ENCODE assay signal across 8 cellular contexts in the genomic region with DNA sequence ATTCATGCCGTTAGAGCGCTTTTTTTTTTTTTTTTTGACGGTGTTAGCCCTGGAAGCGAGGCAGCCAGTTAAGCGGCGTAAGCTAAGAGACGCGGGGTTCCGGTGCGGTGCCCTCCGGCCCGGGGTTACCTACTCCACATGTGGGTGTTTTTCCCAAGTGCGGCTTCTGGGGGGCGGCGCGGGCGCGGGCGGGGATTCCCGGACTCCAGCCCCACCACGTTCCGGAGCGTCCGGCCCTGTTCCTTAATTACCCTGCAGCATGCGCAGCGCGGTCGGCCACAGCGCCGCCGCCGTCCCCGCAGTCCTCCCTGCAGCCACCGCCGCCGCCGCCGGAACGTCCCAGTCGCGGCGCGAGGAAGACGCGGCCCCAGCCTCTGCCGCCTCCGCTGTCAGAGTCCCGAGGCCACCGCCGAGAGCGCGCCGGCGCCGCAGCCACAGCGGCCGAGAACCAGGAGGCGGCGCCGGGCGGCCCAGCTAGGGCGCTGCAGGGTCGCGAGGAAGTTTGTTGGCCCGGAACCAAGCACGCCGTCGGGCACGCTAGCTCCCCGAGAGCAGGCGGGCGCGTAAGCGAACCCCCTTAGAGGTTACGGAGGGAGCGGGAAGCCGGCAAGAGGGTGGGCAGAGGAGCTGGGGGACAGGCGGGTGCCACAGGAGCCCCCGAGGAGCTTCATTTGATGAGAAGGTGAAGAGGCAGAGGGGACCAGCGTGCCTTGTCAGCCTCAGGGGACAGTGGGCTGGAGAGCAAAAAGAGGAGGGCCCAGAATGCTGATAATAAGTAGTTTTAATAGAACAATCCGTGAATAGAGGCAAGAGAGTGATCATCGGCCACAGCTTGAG. TPM values are rescaled to one million over a fixed set of nuclear protein-coding genes. Genes with fewer than 3 reads are reported as not detected.
DNase-seq lines count a peak whose midpoint lies in the region; ATAC-seq, FAIRE-seq and TF ChIP-seq lines count a peak whose summit lies in the region.

No MANE protein-coding gene starts in this region.

- intact Hi-C loops in K562 (cut with micrococcal nuclease) = loop anchor here (5.0 kb wide), 1 partner anchor 135 kb away; no protein-coding TSS in a partner anchor

- in situ Hi-C loops in KBM-7 (cut with MboI; ENCODE audit: low pct_unique_long_range_greater_than_20kb, low sequenced_read_pairs) = no loop called here
- in situ Hi-C loops in K562 (cut with MboI) = no loop called here

- no peak; a peak in 1 of 4 replicates for TF ChIP-seq RAD21 in K562 (CRISPR knock-in tag; conservative IDR thresholded peaks at IDR 0.05 in 1 of 2, IDR thresholded peaks at IDR 0.05 in 1 of 2)

- H3K27ac Mint-ChIP-seq in T-helper 2 cell treated with Interferon-gamma antibody and Interleukin-4, amounts not matched to agents 5 μg/mL and 100 μg/mL, for 36 hours = peak overlapping the region; percentile 37

- DNase-seq in ELR (ENCODE audit: low read depth) (peak; percentile 53), KBM-7 (peak; percentile 71), K562 (ENCODE audit: extremely low read depth in 1 of 4, low spot score in 3 of 4) (peak; percentile 7 to 59 (median 22)), islet precursor cell (peak; percentile 89), HCEC 1CT (no peak)
- DNase-seq in T-helper 2 cell treated with Interferon-gamma antibody and Interleukin-4, amounts not matched to agents 5 μg/mL and 100 μg/mL, for 36 hours (ENCODE audit: low spot score) = peak; percentile 66
- DNase-seq in stimulated activated CD4-positive, alpha-beta T cell treated with anti-CD3 and anti-CD28 coated beads, Interleukin-15, amount 100 ng/mL, for 48 hours (ENCODE audit: low read depth in 2 of 2) = peak; percentile 18 to 52

- TF ChIP-seq CTCF in K562 (IDR thresholded peaks at IDR 0.05 in 2 of 3, conservative IDR thresholded peaks at IDR 0.05 in 1 of 3; ENCODE audit: insufficient read depth in 2 of 3, low read depth in 1 of 3, low read length in 3 of 3) = peak in 1 of 3 experiments; percentile 50; a peak in 1 of 6 replicates

- no peaks in the 10 kb centered on the region for H3K9me3 Mint-ChIP-seq in T-helper 2 cell treated with Interferon-gamma antibody and Interleukin-4, amounts not matched to agents 5 μg/mL and 100 μg/mL, for 36 hours

- peak overlapping the region in 1 of 2 experiments; percentile 55; a peak in 2 of 4 replicates for H3K9ac ChIP-seq in K562 (ENCODE audit: insufficient read depth in 1 of 2, low read depth in 2 of 2, low read length in 2 of 2)

- H3K9me1 ChIP-seq in K562 (ENCODE audit: control insufficient read depth, insufficient read depth, low read length) = no peaks in the 10 kb centered on the region

- H3K4me1 Mint-ChIP-seq in T-helper 2 cell treated with Interferon-gamma antibody and Interleukin-4, amounts not matched to agents 5 μg/mL and 100 μg/mL, for 36 hours (ENCODE audit: low read depth) = peaks cover 16% of the 10 kb centered on the region

- TF ChIP-seq EP300 in K562 (IDR thresholded peaks at IDR 0.05; ENCODE audit: low read length) = no peak

- no peak for TF ChIP-seq POLR2A in K562 (conservative IDR thresholded peaks at IDR 0.05)

- peak overlapping the region; percentile 62 for H2AFZ ChIP-seq in K562 (ENCODE audit: low read depth, low read length)

- no peak for FAIRE-seq in K562 (lab: Jason Lieb, UNC)

- H3K4me3 ChIP-seq in K562 = peak overlapping the region; percentile 32

- peaks cover 54% of the 10 kb centered on the region for H3K27me3 Mint-ChIP-seq in T-helper 2 cell treated with Interferon-gamma antibody and Interleukin-4, amounts not matched to agents 5 μg/mL and 100 μg/mL, for 36 hours (ENCODE audit: low read depth)

- H3K4me1 ChIP-seq in K562 (replicated peaks in 1 of 2; ENCODE audit: control insufficient read depth in 2 of 2, insufficient read depth in 2 of 2, low read length in 2 of 2) = peaks cover 4 to 13% of the 10 kb centered on the region in 2 experiments; a peak in 2 of 5 replicates

- no peaks in the 10 kb centered on the region for H4K20me1 ChIP-seq in K562 (replicated peaks; ENCODE audit: control insufficient read depth, insufficient read depth, low read length)

- CTCF ChIA-PET in K562 (lab: Yijun Ruan, JAX; ENCODE audit: low intra/inter-chr PET ratio) = no interaction called here

- H3K4me2 ChIP-seq in K562 (ENCODE audit: insufficient read depth, low read length) = peak overlapping the region; percentile 22

- ATAC-seq in GM21576 (IDR thresholded peaks at IDR 0.05; ENCODE audit: unreplicated experiment) (peak; percentile 61), K562 (peak; percentile 96)

- no peaks in the 10 kb centered on the region for H3K79me2 ChIP-seq in K562 (ENCODE audit: control insufficient read depth, insufficient read depth, low read length)

- no peak overlapping the region for H3K27ac ChIP-seq in K562 (ENCODE audit: extremely low read depth, low read depth, low read length)

- H3K9me3 ChIP-seq in K562 (replicated peaks; ENCODE audit: control insufficient read depth, insufficient read depth, low read depth, low read length) = no peaks in the 10 kb centered on the region

- H3K27me3 ChIP-seq in K562 (ENCODE audit: control insufficient read depth in 2 of 2, insufficient read depth in 2 of 2, low read length in 2 of 2) = peaks cover 18 to 24% of the 10 kb centered on the region in 2 experiments

- peak overlapping the region; percentile 86 for H3K4me3 Mint-ChIP-seq in T-helper 2 cell treated with Interferon-gamma antibody and Interleukin-4, amounts not matched to agents 5 μg/mL and 100 μg/mL, for 36 hours

- BruUV-seq in K562 (replicated peaks; lab: Mats Ljungman, UMichigan) = no TSS peak

- POLR2A ChIA-PET in K562 (lab: Yijun Ruan, JAX) = interaction anchor here (0.6 to 0.8 kb wide), 2 partner anchors 8 to 23 kb away, joined by 3 to 4 read pairs; no protein-coding TSS in a partner anchor

- 9% methylated on average over 48 of the region's 82 CpGs for WGBS in K562 (ENCODE audit: insufficient coverage, low coverage, missing lambda C conversion rate)

- H3K36me3 ChIP-seq in K562 (ENCODE audit: control insufficient read depth, insufficient read depth, low read length) = no peaks in the 10 kb centered on the region

- no peaks in the 10 kb centered on the region for H3K36me3 Mint-ChIP-seq in T-helper 2 cell treated with Interferon-gamma antibody and Interleukin-4, amounts not matched to agents 5 μg/mL and 100 μg/mL, for 36 hours (ENCODE audit: low read depth)

TF ChIP-seq in K562, 482 proteins besides CTCF, POLR2A, EP300 and RAD21 (continues in another document):
- TF ChIP-seq, protein P1, sequence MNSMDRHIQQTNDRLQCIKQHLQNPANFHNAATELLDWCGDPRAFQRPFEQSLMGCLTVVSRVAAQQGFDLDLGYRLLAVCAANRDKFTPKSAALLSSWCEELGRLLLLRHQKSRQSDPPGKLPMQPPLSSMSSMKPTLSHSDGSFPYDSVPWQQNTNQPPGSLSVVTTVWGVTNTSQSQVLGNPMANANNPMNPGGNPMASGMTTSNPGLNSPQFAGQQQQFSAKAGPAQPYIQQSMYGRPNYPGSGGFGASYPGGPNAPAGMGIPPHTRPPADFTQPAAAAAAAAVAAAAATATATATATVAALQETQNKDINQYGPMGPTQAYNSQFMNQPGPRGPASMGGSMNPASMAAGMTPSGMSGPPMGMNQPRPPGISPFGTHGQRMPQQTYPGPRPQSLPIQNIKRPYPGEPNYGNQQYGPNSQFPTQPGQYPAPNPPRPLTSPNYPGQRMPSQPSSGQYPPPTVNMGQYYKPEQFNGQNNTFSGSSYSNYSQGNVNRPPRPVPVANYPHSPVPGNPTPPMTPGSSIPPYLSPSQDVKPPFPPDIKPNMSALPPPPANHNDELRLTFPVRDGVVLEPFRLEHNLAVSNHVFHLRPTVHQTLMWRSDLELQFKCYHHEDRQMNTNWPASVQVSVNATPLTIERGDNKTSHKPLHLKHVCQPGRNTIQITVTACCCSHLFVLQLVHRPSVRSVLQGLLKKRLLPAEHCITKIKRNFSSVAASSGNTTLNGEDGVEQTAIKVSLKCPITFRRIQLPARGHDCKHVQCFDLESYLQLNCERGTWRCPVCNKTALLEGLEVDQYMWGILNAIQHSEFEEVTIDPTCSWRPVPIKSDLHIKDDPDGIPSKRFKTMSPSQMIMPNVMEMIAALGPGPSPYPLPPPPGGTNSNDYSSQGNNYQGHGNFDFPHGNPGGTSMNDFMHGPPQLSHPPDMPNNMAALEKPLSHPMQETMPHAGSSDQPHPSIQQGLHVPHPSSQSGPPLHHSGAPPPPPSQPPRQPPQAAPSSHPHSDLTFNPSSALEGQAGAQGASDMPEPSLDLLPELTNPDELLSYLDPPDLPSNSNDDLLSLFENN (IDR thresholded peaks at IDR 0.05; ENCODE audit: low read depth in 2 of 2, low read length in 2 of 2) = no peak
- TF ChIP-seq HNRNPLL (IDR thresholded peaks at IDR 0.05; ENCODE audit: low read depth, low read length, poor library complexity, severe bottlenecking) = peak; percentile 73
- no peak for TF ChIP-seq PREB (CRISPR knock-in tag; IDR thresholded peaks at IDR 0.05)

RNA-seq across cellular contexts. Expression of gene COL19A1, which starts 0.9 kb away (rescaled TPM):
- not detected in 2 replicates for total RNA-seq in K562 (2011; cell fraction: chromatin; rRNA removed; ENCODE audit: low replicate concordance)
- total RNA-seq in K562 (2011; cell fraction: nucleolus; rRNA removed) = not detected in 2 replicates
- total RNA-seq in K562 (2011; cell fraction: nucleoplasm; rRNA removed) = not detected in 2 replicates
- total RNA-seq in K562 (2014; rRNA removed) (not detected in 2 replicates), K562 (2014; rRNA removed; fragmentation: Illumina TruSeq; extraction: Trizol) (not detected in 2 replicates), K562 (2015; rRNA removed; fragmentation: Illumina TruSeq; extraction: Trizol) (not detected in 2 replicates), K562 (2021) (not detected in 2 replicates)
- polyA plus RNA-seq in K562 (2011; rRNA removed) (not detected in 2 replicates), K562 (2014; fragmentation: Illumina TruSeq; extraction: Trizol) (not detected in 2 replicates), K562 (2014; fragmentation: Nextera tagmentation; extraction: Ambion mirVana) (not detected), K562 (2014; rRNA removed) (not detected in 2 replicates)
- polyA plus RNA-seq in K562 (2011; cell fraction: cytosol; rRNA removed) = not detected in 2 replicates
- polyA plus RNA-seq in K562 (2011; cell fraction: nucleus; rRNA removed) = not detected in 2 replicates
- polyA plus RNA-seq in K562 (2012) = 0.10 TPM in 1 of 2 replicates, not detected in the other
- polyA minus RNA-seq in K562 (2011; rRNA and poly(A)+ RNA removed) = not detected in 2 replicates
- not detected in 2 replicates for polyA minus RNA-seq in K562 (2011; cell fraction: cytosol; rRNA and poly(A)+ RNA removed)
- not detected in 2 replicates for polyA minus RNA-seq in K562 (2011; cell fraction: nucleus; rRNA and poly(A)+ RNA removed)
